In the genomic region with DNA sequence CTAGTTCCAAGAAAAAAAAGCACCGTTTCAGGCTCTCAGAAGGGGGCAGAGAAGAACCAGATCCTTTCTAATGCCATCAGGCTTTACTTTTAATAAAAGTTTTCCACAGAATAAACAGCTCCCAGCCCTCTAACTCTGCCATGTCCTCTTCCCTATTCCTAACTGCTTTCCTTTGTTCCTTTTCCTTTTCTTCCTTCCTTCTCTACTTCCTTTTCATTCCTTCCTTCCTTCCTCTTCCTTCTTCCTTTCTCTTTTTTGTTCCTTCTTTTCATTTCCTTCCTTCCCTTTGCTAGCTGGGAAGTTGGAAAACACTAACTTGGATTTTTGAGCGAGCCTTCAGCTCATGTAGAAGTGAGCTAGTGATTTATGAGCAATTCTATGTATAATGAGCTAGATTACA, we compare ENCODE assay signal across 20 cellular contexts. TPM values are rescaled to one million over a fixed set of nuclear protein-coding genes. Genes with fewer than 3 reads are reported as not detected.
DNase-seq lines count a peak whose midpoint lies in the region; ATAC-seq and TF ChIP-seq lines count a peak whose summit lies in the region.
"Had no signal": no experiment of that assay in that cellular context is flagged by ENCODE, and none has a peak within 500 bp of the region (broad histone marks: within the 10 kb centered on the region; RNA-seq: fewer than 3 reads in every experiment).

No MANE protein-coding gene starts in this region.

- H2AFZ ChIP-seq in mammary epithelial cell (ENCODE audit: low read depth, low read length) = no peak overlapping the region

- dilution Hi-C loops in mammary epithelial cell (cut with HindIII; ENCODE audit: low sequenced_read_pairs) = no loop called here

- H3K36me3 ChIP-seq in mammary epithelial cell (ENCODE audit: insufficient read depth, low read length) (peaks cover 53% of the 10 kb centered on the region), upper lobe of right lung (peaks cover 94% of the 10 kb centered on the region)
- H3K36me3 ChIP-seq: BE2C had no signal

- H3K79me2 ChIP-seq in mammary epithelial cell (ENCODE audit: insufficient read depth, low read length) = no peaks in the 10 kb centered on the region

- H3K4me2 ChIP-seq in mammary epithelial cell (ENCODE audit: insufficient read depth, low read depth, low read length) = no peak overlapping the region

- no peaks in the 10 kb centered on the region for H3K9me3 Mint-ChIP-seq in MCF 10A (ENCODE audit: unreplicated experiment)
- H3K9me3 Mint-ChIP-seq in progenitor cell of endocrine pancreas (ENCODE audit: low read depth) = no peaks in the 10 kb centered on the region
- H3K9me3 Mint-ChIP-seq: CD8-positive, alpha-beta T cell had no signal

- no peaks in the 10 kb centered on the region for H3K4me1 ChIP-seq in mammary epithelial cell (ENCODE audit: insufficient read depth, low read length)
- H3K4me1 ChIP-seq in upper lobe of right lung = no peaks in the 10 kb centered on the region
- H3K4me1 ChIP-seq: BE2C had no signal

- in situ Hi-C loops in mammary epithelial cell (cut with MboI; ENCODE audit: low sequenced_read_pairs in 2 of 2) = no loop called here

- no peak overlapping the region for H3K4me3 Mint-ChIP-seq in MCF 10A (ENCODE audit: unreplicated experiment)
- no peak overlapping the region for H3K4me3 Mint-ChIP-seq in T-helper 17 cell
- no peak overlapping the region for H3K4me3 Mint-ChIP-seq in progenitor cell of endocrine pancreas (ENCODE audit: low read depth)
- H3K4me3 Mint-ChIP-seq: CD8-positive, alpha-beta T cell had no signal

- DNase-seq in MCF 10A (ENCODE audit: unreplicated experiment) (no peak), mammary epithelial cell (no peak), T-helper 17 cell (no peak), progenitor cell of endocrine pancreas (ENCODE audit: low spot score, unreplicated experiment) (no peak), upper lobe of right lung (no peak)
- DNase-seq: BE2C; CD8-positive, alpha-beta T cell; DMS79 treated with DMSO at 0.1 percent for 48 hours; GOT3; MM.1S; NCI-H187 treated with DMSO at 0.1 percent for 48 hours; NCI-H2171; NCI-H82 had no signal

- H3K27ac ChIP-seq in mammary epithelial cell (ENCODE audit: insufficient read depth, low read depth, low read length) = no peak overlapping the region
- H3K27ac ChIP-seq in cingulate gyrus (ENCODE audit: low read depth, low read length) = peak overlapping the region; percentile 3
- H3K27ac ChIP-seq in upper lobe of right lung = no peak overlapping the region

- intact Hi-C loops in MCF 10A (cut with micrococcal nuclease) (no loop called here), mammary epithelial cell (cut with micrococcal nuclease) (no loop called here), upper lobe of right lung (cut with DNase I) (no loop called here)

- POLR2A ChIA-PET in MCF 10A (lab: Yijun Ruan, JAX) = interaction anchor here (0.6 to 1.6 kb wide), 7 partner anchors 8 to 128 kb away, joined by 3 to 5 read pairs (median 3); partner anchors contain the start of gene PCAT6

- no peaks in the 10 kb centered on the region for H3K27me3 Mint-ChIP-seq in MCF 10A (ENCODE audit: insufficient read depth, unreplicated experiment)
- H3K27me3 Mint-ChIP-seq in T-helper 17 cell = no peaks in the 10 kb centered on the region
- H3K27me3 Mint-ChIP-seq in progenitor cell of endocrine pancreas = no peaks in the 10 kb centered on the region

- H3K36me3 Mint-ChIP-seq in MCF 10A (ENCODE audit: insufficient read depth, unreplicated experiment) (peaks cover 100% of the 10 kb centered on the region), T-helper 17 cell (ENCODE audit: low read depth) (peaks cover 5% of the 10 kb centered on the region), progenitor cell of endocrine pancreas (ENCODE audit: insufficient read depth) (peaks cover 32% of the 10 kb centered on the region)

- 89% methylated on average over 2 of the region's 2 CpGs for WGBS in mammary epithelial cell (ENCODE audit: low coverage, missing lambda C conversion rate)

- H3K9me3 ChIP-seq in mammary epithelial cell (replicated peaks; ENCODE audit: insufficient read depth, low read length) = no peaks in the 10 kb centered on the region
- no peaks in the 10 kb centered on the region for H3K9me3 ChIP-seq in T-helper 17 cell (ENCODE audit: control insufficient read depth, low read length, poor library complexity, severe bottlenecking)
- no peaks in the 10 kb centered on the region for H3K9me3 ChIP-seq in upper lobe of right lung
- H3K9me3 ChIP-seq: BE2C had no signal

- peak overlapping the region; percentile 10 for H3K27ac Mint-ChIP-seq in MCF 10A (ENCODE audit: low read depth, unreplicated experiment)
- peak overlapping the region; percentile 67 for H3K27ac Mint-ChIP-seq in T-helper 17 cell
- peak overlapping the region; percentile 54 for H3K27ac Mint-ChIP-seq in progenitor cell of endocrine pancreas
- H3K27ac Mint-ChIP-seq: CD8-positive, alpha-beta T cell had no signal

- CTCF ChIA-PET in MCF 10A (lab: Yijun Ruan, JAX) (interaction anchor here (0.6 to 1.6 kb wide), 9 partner anchors 11 to 476 kb away, joined by 3 to 7 read pairs (median 4); no protein-coding TSS in a partner anchor), mammary epithelial cell (lab: Charles Lee; ENCODE audit: low non-redundant PET) (no interaction called here)

- ATAC-seq in T-helper 17 cell (no peak), GM18505 (IDR thresholded peaks at IDR 0.05; ENCODE audit: unreplicated experiment) (no peak), upper lobe of right lung (no peak), GM21423 (IDR thresholded peaks at IDR 0.05; ENCODE audit: unreplicated experiment) (no peak)
- ATAC-seq: CD8-positive, alpha-beta T cell; HepG2; Panc1; Right ventricle myocardium inferior had no signal

- BruUV-seq in MCF 10A (replicated peaks; lab: Mats Ljungman, UMichigan) = no TSS peak
- BruUV-seq in mammary epithelial cell (replicated peaks; lab: Mats Ljungman, UMichigan) = no TSS peak

- no peak for TF ChIP-seq POLR2A in GM18505 (IDR thresholded peaks at IDR 0.05; ENCODE audit: borderline replicate concordance, extremely low read depth, insufficient read depth, insufficient read length)

- no peak for TF ChIP-seq CTCF in MCF 10A (IDR thresholded peaks at IDR 0.05; ENCODE audit: unreplicated experiment)
- no peak for TF ChIP-seq CTCF in mammary epithelial cell (conservative IDR thresholded peaks at IDR 0.05 in 1 of 2, IDR thresholded peaks at IDR 0.05 in 1 of 2; ENCODE audit: extremely low read depth in 1 of 2, insufficient read depth in 1 of 2, low read depth in 1 of 2, low read length in 2 of 2)
- no peak for TF ChIP-seq CTCF in progenitor cell of endocrine pancreas (IDR thresholded peaks at IDR 0.05; ENCODE audit: unreplicated experiment)
- no peak for TF ChIP-seq CTCF in upper lobe of right lung (IDR thresholded peaks at IDR 0.05)

- H3K27me3 ChIP-seq in mammary epithelial cell (ENCODE audit: insufficient read depth, low read length) = no peaks in the 10 kb centered on the region
- no peaks in the 10 kb centered on the region for H3K27me3 ChIP-seq in upper lobe of right lung
- H3K27me3 ChIP-seq: BE2C had no signal

- H3K4me3 ChIP-seq in mammary epithelial cell (replicated peaks in 1 of 3; ENCODE audit: insufficient read depth in 1 of 3, low read depth in 2 of 3, low read length in 3 of 3) = no peak overlapping the region
- no peak overlapping the region for H3K4me3 ChIP-seq in upper lobe of right lung

- H3K4me1 Mint-ChIP-seq in MCF 10A (ENCODE audit: insufficient read depth, unreplicated experiment) = no peaks in the 10 kb centered on the region
- H3K4me1 Mint-ChIP-seq in T-helper 17 cell = peaks cover 4% of the 10 kb centered on the region
- H3K4me1 Mint-ChIP-seq in progenitor cell of endocrine pancreas (ENCODE audit: low read depth) = no peaks in the 10 kb centered on the region

- H4K20me1 ChIP-seq in mammary epithelial cell (ENCODE audit: insufficient read depth, low read length) = no peaks in the 10 kb centered on the region

- no peak overlapping the region for H3K9ac ChIP-seq in mammary epithelial cell (ENCODE audit: insufficient read depth, low read length)

RNA-seq across cellular contexts. Expression of gene KDM5B, which starts 46.2 kb away (rescaled TPM):
- total RNA-seq in MCF 10A (2022) (180 and 203 TPM in 2 replicates), mammary epithelial cell (100 to 1,000 TPM in 1 of 2 donors, 10 to 100 TPM in 1; 88.9 to 104 TPM), T-helper 17 cell (10 to 100 TPM; 64.2 to 76.2 TPM), progenitor cell of endocrine pancreas (312 and 316 TPM in 2 replicates), upper lobe of right lung (57.3 TPM)
- 36.7 TPM for polyA plus RNA-seq in mammary epithelial cell
- 103 TPM for polyA minus RNA-seq in mammary epithelial cell

RNA-seq across cellular contexts. Expression of gene PCAT6, which starts 48.7 kb away (rescaled TPM):
- total RNA-seq in MCF 10A (2022) (3.2 and 5.4 TPM in 2 replicates), mammary epithelial cell (1 to 10 TPM in 1 of 2 donors, under 1 TPM in 1; 0.17 to 5.6 TPM), T-helper 17 cell (under 1 TPM in 1 of 2 donors, not detected in 1; 0.97 TPM), progenitor cell of endocrine pancreas (5.6 and 5.7 TPM in 2 replicates), upper lobe of right lung (0.81 TPM)
- 2.4 TPM for polyA plus RNA-seq in mammary epithelial cell
- polyA minus RNA-seq in mammary epithelial cell = 1.4 TPM

RNA-seq across cellular contexts. Expression of gene SYT2, which starts 51.8 kb away (rescaled TPM):
- not detected in 2 replicates for total RNA-seq in MCF 10A (2022)
- total RNA-seq in mammary epithelial cell = under 1 TPM in 1 of 2 donors, not detected in 1; 0.07 TPM
- 0.01 TPM for polyA plus RNA-seq in mammary epithelial cell
- polyA minus RNA-seq in mammary epithelial cell = 0.47 TPM
- not detected for total RNA-seq in T-helper 17 cell
- 1.4 and 1.8 TPM in 2 replicates for total RNA-seq in progenitor cell of endocrine pancreas
- total RNA-seq in upper lobe of right lung = 0.06 TPM
- total RNA-seq: CD8-positive, alpha-beta T cell; HepG2; NCI-H460; Right ventricle myocardium inferior had no signal
- polyA plus RNA-seq: HepG2 had no signal

Comparison
In these comparisons a context has a peak if more than half of its experiments do, and no peak if none do; other contexts are left out.
1. H3K27ac Mint-ChIP-seq: peak in every context shown above with its lines; median percentile 67 in T-helper 17 cell; 54 in progenitor cell of endocrine pancreas; 10 in MCF 10A.